ENCODE assay signal across 18 cellular contexts in the genomic region with DNA sequence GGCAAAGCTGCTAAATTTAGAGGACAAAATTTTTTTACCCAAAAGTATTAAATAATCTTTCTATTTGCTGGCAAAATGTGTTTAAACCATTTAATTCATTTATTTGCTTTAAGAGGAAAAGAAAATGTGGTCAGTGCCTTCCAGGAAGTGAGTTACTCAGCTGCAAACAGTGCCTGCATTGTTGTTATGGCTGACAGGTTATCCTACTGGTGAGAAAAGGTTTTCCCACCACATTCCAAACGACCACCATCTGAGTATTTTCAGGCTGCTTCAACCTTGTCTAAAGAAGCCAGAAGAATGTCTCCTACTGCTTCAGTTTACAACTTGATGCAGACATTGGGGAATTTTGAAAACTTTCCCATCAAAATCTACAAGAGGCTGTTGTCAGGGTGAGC.
DNase-seq lines count a peak whose midpoint lies in the region; ATAC-seq and TF ChIP-seq lines count a peak whose summit lies in the region.
"Had no signal": no experiment of that assay in that cellular context is flagged by ENCODE, and none has a peak within 500 bp of the region (broad histone marks: within the 10 kb centered on the region; RNA-seq: fewer than 3 reads in every experiment).

No MANE protein-coding gene starts in this region.

- no peaks in the 10 kb centered on the region for H3K27me3 ChIP-seq in mammary epithelial cell (ENCODE audit: insufficient read depth, low read length)
- H3K27me3 ChIP-seq: tibial artery had no signal

- H3K9me3 ChIP-seq in mammary epithelial cell (replicated peaks; ENCODE audit: insufficient read depth, low read length), result no peaks in the 10 kb centered on the region
- H3K9me3 ChIP-seq: tibial artery had no signal

- intact Hi-C loops in mammary epithelial cell (cut with micrococcal nuclease), result no loop called here

- BruUV-seq in mammary epithelial cell (replicated peaks; lab: Mats Ljungman, UMichigan), result no TSS peak

- TF ChIP-seq CTCF in mammary epithelial cell (conservative IDR thresholded peaks at IDR 0.05 in 1 of 2, IDR thresholded peaks at IDR 0.05 in 1 of 2; ENCODE audit: extremely low read depth in 1 of 2, insufficient read depth in 1 of 2, low read depth in 1 of 2, low read length in 2 of 2) (peak in 1 of 2 donors; percentile 12), glutamatergic neuron (IDR thresholded peaks at IDR 0.05; ENCODE audit: partially characterized antibody, unreplicated experiment) (no peak)

- CTCF ChIA-PET in mammary epithelial cell (lab: Charles Lee; ENCODE audit: low non-redundant PET), result no interaction called here

- in situ Hi-C loops in mammary epithelial cell (cut with MboI; ENCODE audit: low sequenced_read_pairs in 2 of 2), result no loop called here

- no peaks in the 10 kb centered on the region for H3K36me3 Mint-ChIP-seq in activated T-cell treated with anti-CD3 and anti-CD28 coated beads, Interleukin-2, amount 50 U/mL, for 72 hours (ENCODE audit: insufficient read depth in 2 of 2)
- no peaks in the 10 kb centered on the region for H3K36me3 Mint-ChIP-seq in glutamatergic neuron (ENCODE audit: unreplicated experiment)

- H3K4me2 ChIP-seq in mammary epithelial cell (ENCODE audit: insufficient read depth, low read depth, low read length), result no peak overlapping the region
- H3K4me2 ChIP-seq: KMS-11 had no signal

- dilution Hi-C loops in mammary epithelial cell (cut with HindIII; ENCODE audit: low sequenced_read_pairs), result no loop called here

- H3K4me3 Mint-ChIP-seq in activated T-cell treated with anti-CD3 and anti-CD28 coated beads, Interleukin-2, amount 50 U/mL, for 72 hours, result no peak overlapping the region
- H3K4me3 Mint-ChIP-seq in glutamatergic neuron (ENCODE audit: unreplicated experiment), result no peak overlapping the region
- H3K4me3 Mint-ChIP-seq: activated CD4-positive, alpha-beta T cell treated with anti-CD3 and anti-CD28 coated beads for 36 hours had no signal

- no peaks in the 10 kb centered on the region for H3K9me3 Mint-ChIP-seq in activated T-cell treated with anti-CD3 and anti-CD28 coated beads, Interleukin-2, amount 50 U/mL, for 72 hours
- no peaks in the 10 kb centered on the region for H3K9me3 Mint-ChIP-seq in glutamatergic neuron (ENCODE audit: unreplicated experiment)

- ATAC-seq in activated T-cell treated with anti-CD3 and anti-CD28 coated beads, Interleukin-2, amount 50 U/mL, for 72 hours (replicated peaks in 1 of 2), result no peak
- ATAC-seq in GM21619 (IDR thresholded peaks at IDR 0.05; ENCODE audit: unreplicated experiment), result no peak
- ATAC-seq: activated CD4-positive, alpha-beta T cell treated with anti-CD3 and anti-CD28 coated beads for 36 hours had no signal

- no peaks in the 10 kb centered on the region for H3K79me2 ChIP-seq in mammary epithelial cell (ENCODE audit: insufficient read depth, low read length)

- H3K27ac ChIP-seq in mammary epithelial cell (ENCODE audit: insufficient read depth, low read depth, low read length), result no peak overlapping the region
- H3K27ac ChIP-seq in caudate nucleus (ENCODE audit: low read depth, low read length), result no peak overlapping the region
- H3K27ac ChIP-seq: KMS-11, tibial artery had no signal

- DNase-seq in Daoy (ENCODE audit: low read depth) (peak; percentile 65), HT1080 (ENCODE audit: low read depth) (peak; percentile 90), mammary epithelial cell (peak; percentile 73), kidney tubule cell (ENCODE audit: low spot score) (peak; percentile 88), caudate nucleus (lab: John Stamatoyannopoulos, UW) (no peak), glutamatergic neuron (no peak)
- DNase-seq in activated T-cell treated with anti-CD3 and anti-CD28 coated beads, Interleukin-2, amount 50 U/mL, for 72 hours, result no peak
- DNase-seq: activated CD4-positive, alpha-beta T cell treated with anti-CD3 and anti-CD28 coated beads for 36 hours; activated T-cell treated with anti-CD3 and anti-CD28 coated beads, Interleukin-2, amount 50 U/mL, for 1 hour; AML-193; DMS79 treated with DMSO at 0.1 percent for 48 hours; kidney; NCI-H1694 treated with DMSO at 0.1 percent for 48 hours; NCI-H510A treated with DMSO at 0.1 percent for 48 hours; retina; tibial artery had no signal

- H3K27ac Mint-ChIP-seq in activated T-cell treated with anti-CD3 and anti-CD28 coated beads, Interleukin-2, amount 50 U/mL, for 72 hours, result no peak overlapping the region
- no peak overlapping the region for H3K27ac Mint-ChIP-seq in glutamatergic neuron (ENCODE audit: unreplicated experiment)
- H3K27ac Mint-ChIP-seq: activated CD4-positive, alpha-beta T cell treated with anti-CD3 and anti-CD28 coated beads for 36 hours had no signal

- H3K9ac ChIP-seq in mammary epithelial cell (ENCODE audit: insufficient read depth, low read length), result no peak overlapping the region
- H3K9ac ChIP-seq: KMS-11 had no signal

- no peaks in the 10 kb centered on the region for H4K20me1 ChIP-seq in mammary epithelial cell (ENCODE audit: insufficient read depth, low read length)

- no peaks in the 10 kb centered on the region for H3K4me1 Mint-ChIP-seq in activated T-cell treated with anti-CD3 and anti-CD28 coated beads, Interleukin-2, amount 50 U/mL, for 72 hours (ENCODE audit: low read depth)
- peaks cover 4% of the 10 kb centered on the region for H3K4me1 Mint-ChIP-seq in glutamatergic neuron (ENCODE audit: low read depth, unreplicated experiment)
- H3K4me1 Mint-ChIP-seq: activated CD4-positive, alpha-beta T cell treated with anti-CD3 and anti-CD28 coated beads for 36 hours had no signal

- WGBS in mammary epithelial cell (ENCODE audit: low coverage, missing lambda C conversion rate), result 0% methylated on average over 1 of the region's 1 CpG

- no peaks in the 10 kb centered on the region for H3K36me3 ChIP-seq in mammary epithelial cell (ENCODE audit: insufficient read depth, low read length)
- H3K36me3 ChIP-seq: tibial artery had no signal

- H3K27me3 Mint-ChIP-seq in activated T-cell treated with anti-CD3 and anti-CD28 coated beads, Interleukin-2, amount 50 U/mL, for 72 hours (ENCODE audit: low read depth), result peaks cover 7% of the 10 kb centered on the region
- H3K27me3 Mint-ChIP-seq in glutamatergic neuron (ENCODE audit: unreplicated experiment), result no peaks in the 10 kb centered on the region
- H3K27me3 Mint-ChIP-seq: activated CD4-positive, alpha-beta T cell treated with anti-CD3 and anti-CD28 coated beads for 36 hours had no signal

- H3K4me3 ChIP-seq in mammary epithelial cell (replicated peaks in 1 of 3; ENCODE audit: insufficient read depth in 1 of 3, low read depth in 2 of 3, low read length in 3 of 3), result no peak overlapping the region
- H3K4me3 ChIP-seq: tibial artery had no signal

- peak overlapping the region; percentile 54 for H2AFZ ChIP-seq in mammary epithelial cell (ENCODE audit: low read depth, low read length)

- H3K4me1 ChIP-seq in mammary epithelial cell (ENCODE audit: insufficient read depth, low read length), result peaks cover 8% of the 10 kb centered on the region
- H3K4me1 ChIP-seq: tibial artery had no signal

Comparison
In these comparisons a context has a peak if more than half of its experiments do, and no peak if none do; other contexts are left out.
1. DNase-seq: peak in Daoy (single experiment), HT1080 (single experiment), mammary epithelial cell (single experiment) and kidney tubule cell (single experiment); none in caudate nucleus (0 of 61), activated T-cell treated with anti-CD3 and anti-CD28 coated beads, Interleukin-2, amount 50 U/mL, for 72 hours (0 of 2) and glutamatergic neuron (single experiment).